ENCODE assay signal across 14 cellular contexts in genomic region chr10:48526846-48527505, GRCh38.
DNase-seq lines count a peak whose midpoint lies in the region; FAIRE-seq and TF ChIP-seq lines count a peak whose summit lies in the region.
"Had no signal": no experiment of that assay in that cellular context is flagged by ENCODE, and none has a peak within 500 bp of the region (broad histone marks: within the 10 kb centered on the region; RNA-seq: fewer than 3 reads in every experiment).

No MANE protein-coding gene starts in this region.

- no peak overlapping the region for H3K9ac ChIP-seq in endothelial cell of umbilical vein (replicated peaks; ENCODE audit: extremely low read depth, insufficient read depth, low read length)
- H3K9ac ChIP-seq in neuronal stem cell (ENCODE audit: low read depth, low read length, poor library complexity), result no peak overlapping the region

- H3K14ac ChIP-seq in neuronal stem cell (ENCODE audit: low read length), result no peak overlapping the region

- H3K36me3 ChIP-seq in ACC112 (ENCODE audit: insufficient read depth, low read length) (no peaks in the 10 kb centered on the region), SJSA1 (no peaks in the 10 kb centered on the region; the same call in 1 of the 2 replicates), endothelial cell of umbilical vein (ENCODE audit: control insufficient read depth in 2 of 2, extremely low read depth in 1 of 2, insufficient read depth in 2 of 2, low read length in 2 of 2) (no peaks in the 10 kb centered on the region), neuronal stem cell (replicated peaks in 1 of 2; ENCODE audit: control insufficient read depth in 2 of 2, insufficient read depth in 2 of 2, low read length in 2 of 2) (no peaks in the 10 kb centered on the region)
- H3K36me3 ChIP-seq: heart right ventricle had no signal

- H3K79me1 ChIP-seq in neuronal stem cell (ENCODE audit: low read depth, low read length), result no peaks in the 10 kb centered on the region

- H3K4ac ChIP-seq in neuronal stem cell (ENCODE audit: low read length), result no peak overlapping the region

- POLR2A ChIA-PET in endothelial cell of umbilical vein (lab: Charles Lee), result no interaction called here

- no TSS peak for BruUV-seq in endothelial cell of umbilical vein (replicated peaks; lab: Mats Ljungman, UMichigan)

- H3K4me3 ChIP-seq in ACC112 (ENCODE audit: low read depth, low read length) (peak overlapping the region; percentile 41; the same call in 1 of the 2 replicates), SJSA1 (no peak overlapping the region), endothelial cell of umbilical vein (replicated peaks in 1 of 3; ENCODE audit: insufficient read depth in 1 of 3, low read depth in 1 of 3, low read length in 3 of 3) (no peak overlapping the region), neuronal stem cell (ENCODE audit: low read length in 2 of 2) (peak overlapping the region in 1 of 2 donors; percentile 9)
- H3K4me3 ChIP-seq: A549 had no signal

- peak overlapping the region; percentile 62 for H2BK120ac ChIP-seq in neuronal stem cell (ENCODE audit: low read depth, low read length)

- no peak overlapping the region for H2BK5ac ChIP-seq in neuronal stem cell (ENCODE audit: low read length)

- CTCF ChIA-PET in endothelial cell of umbilical vein (lab: Charles Lee), result interaction anchor here (1.0 to 1.2 kb wide), 4 partner anchors 83 to 165 kb away, joined by 3 to 7 read pairs (median 5); no protein-coding TSS in a partner anchor

- H3K9me1 ChIP-seq in endothelial cell of umbilical vein (replicated peaks; ENCODE audit: control insufficient read depth, extremely low read depth, insufficient read depth, low read length), result no peaks in the 10 kb centered on the region

- intact Hi-C loops in endothelial cell of umbilical vein (cut with micrococcal nuclease), result loop anchor here (1.0 to 2.0 kb wide), 3 partner anchors 24 to 129 kb away; no protein-coding TSS in a partner anchor

- H2AFZ ChIP-seq in ACC112 (ENCODE audit: low read length, unreplicated experiment) (peak overlapping the region; percentile 32), endothelial cell of umbilical vein (ENCODE audit: low read depth, low read length) (no peak overlapping the region), neuronal stem cell (ENCODE audit: low read length) (no peak overlapping the region)

- H2AK5ac ChIP-seq in neuronal stem cell (ENCODE audit: low read depth, low read length), result peak overlapping the region; percentile 4

- WGBS in neuronal stem cell (ENCODE audit: extremely low coverage in 2 of 2, insufficient read length in 2 of 2, insufficient replicate concordance in 1 of 2), 2 donors, result 100% methylated on average over 1 of the region's 2 CpGs

- peak overlapping the region; percentile 28 for H3K4me2 ChIP-seq in endothelial cell of umbilical vein (ENCODE audit: insufficient read depth, low read length)
- no peak overlapping the region for H3K4me2 ChIP-seq in neuronal stem cell (ENCODE audit: insufficient read depth, low read length, poor library complexity, severe bottlenecking)
- H3K4me2 ChIP-seq: A549 had no signal

- dilution Hi-C loops in endothelial cell of umbilical vein (cut with MboI; ENCODE audit: extremely low pct_ligation_motif_present, low sequenced_read_pairs), result no loop called here

- DNase-seq in SJSA1 (ENCODE audit: low read depth in 1 of 2, low spot score in 2 of 2) (no peak), endothelial cell of umbilical vein (ENCODE audit: low read depth, low spot score) (no peak), neuronal stem cell (ENCODE audit: low spot score) (no peak), DMS79 treated with DMSO at 0.1 percent for 48 hours (lab: John Stamatoyannopoulos, UW) (no peak), activated gamma-delta T cell (lab: John Stamatoyannopoulos, UW) (no peak), middle frontal gyrus (ENCODE audit: extremely low spot score, low spot score) (no peak), NOMO-1 treated with dmso at 0.1 percent for 144 hours (lab: John Stamatoyannopoulos, UW; ENCODE audit: unreplicated experiment) (no peak)
- DNase-seq: activated CD4-positive, CD25-positive, alpha-beta regulatory T cell treated with anti-CD3 and anti-CD28 coated beads, Interleukin-2, amount 50 U/mL, for 72 hours; heart right ventricle; NCI-H146; T-helper 17 cell; trophoblast cell had no signal

- no peak overlapping the region for H4K8ac ChIP-seq in neuronal stem cell (ENCODE audit: low read depth, low read length)

- H3K27ac ChIP-seq in ACC112 (ENCODE audit: low read depth, low read length) (peak overlapping the region; percentile 61), SJSA1 (peak overlapping the region; percentile 58), endothelial cell of umbilical vein (ENCODE audit: insufficient read depth, low read depth, low read length) (peak overlapping the region; percentile 58), neuronal stem cell (replicated peaks; ENCODE audit: low read length) (peak overlapping the region; percentile 92)
- H3K27ac ChIP-seq: A549 had no signal

- H3K9me3 ChIP-seq in SJSA1 (replicated peaks) (no peaks in the 10 kb centered on the region), endothelial cell of umbilical vein (replicated peaks; ENCODE audit: control insufficient read depth, insufficient read depth, low read length) (no peaks in the 10 kb centered on the region), neuronal stem cell (replicated peaks in 1 of 2; ENCODE audit: control insufficient read depth in 2 of 2, insufficient read depth in 1 of 2, low read depth in 1 of 2, low read length in 2 of 2) (peaks cover 0 to 3% of the 10 kb centered on the region in 2 donors)
- H3K9me3 ChIP-seq: A549, heart right ventricle had no signal

- peak overlapping the region; percentile 73 for H4K91ac ChIP-seq in neuronal stem cell (ENCODE audit: low read depth, low read length, poor library complexity)

- H2BK12ac ChIP-seq in neuronal stem cell (ENCODE audit: low read length), result peak overlapping the region; percentile 18

- peak; percentile 66 for FAIRE-seq in endothelial cell of umbilical vein (lab: Jason Lieb, UNC)
- FAIRE-seq: A549 had no signal

- TF ChIP-seq CTCF in endothelial cell of umbilical vein (IDR thresholded peaks at IDR 0.05; ENCODE audit: extremely low read depth in 1 of 2, insufficient read depth in 1 of 2, low read depth in 1 of 2, low read length in 2 of 2), result no peak

- no peaks in the 10 kb centered on the region for H4K20me1 ChIP-seq in endothelial cell of umbilical vein (replicated peaks; ENCODE audit: control insufficient read depth, extremely low read depth, insufficient read depth, low read length)

- peaks cover 17% of the 10 kb centered on the region for H3K79me2 ChIP-seq in ACC112 (ENCODE audit: control insufficient read depth, insufficient read depth, low read length, unreplicated experiment)
- H3K79me2 ChIP-seq in endothelial cell of umbilical vein (ENCODE audit: control insufficient read depth, insufficient read depth, low read length), result peaks cover 41% of the 10 kb centered on the region

- no peak overlapping the region for H2BK15ac ChIP-seq in neuronal stem cell (ENCODE audit: low read length)

- peak overlapping the region; percentile 36 for H3K18ac ChIP-seq in neuronal stem cell (ENCODE audit: low read length)

- H3K4me1 ChIP-seq in ACC112 (ENCODE audit: control insufficient read depth, insufficient read depth, low read length, unreplicated experiment), result peaks cover 22% of the 10 kb centered on the region
- H3K4me1 ChIP-seq in SJSA1 (replicated peaks), result peaks cover 25% of the 10 kb centered on the region
- H3K4me1 ChIP-seq in endothelial cell of umbilical vein (ENCODE audit: control insufficient read depth, extremely low read depth, insufficient read depth, low read length), result peaks cover 33% of the 10 kb centered on the region
- H3K4me1 ChIP-seq in neuronal stem cell (ENCODE audit: control insufficient read depth in 2 of 2, insufficient read depth in 1 of 2, low read depth in 1 of 2, low read length in 2 of 2), result peaks cover 0 to 11% of the 10 kb centered on the region in 2 donors

- no peak for TF ChIP-seq POLR2A in endothelial cell of umbilical vein (IDR thresholded peaks at IDR 0.05; ENCODE audit: low read depth, low read length)

- H3K27me3 ChIP-seq in ACC112 (ENCODE audit: insufficient read depth, low read length) (no peaks in the 10 kb centered on the region), SJSA1 (replicated peaks) (peaks cover 14% of the 10 kb centered on the region), endothelial cell of umbilical vein (ENCODE audit: control insufficient read depth in 2 of 2, insufficient read depth in 2 of 2, low read length in 2 of 2) (no peaks in the 10 kb centered on the region), neuronal stem cell (ENCODE audit: control insufficient read depth in 3 of 3, insufficient read depth in 3 of 3, low read depth in 1 of 3, low read length in 3 of 3) (peaks cover 0 to 41% (median 11%) of the 10 kb centered on the region in 3 experiments)

- H3K23ac ChIP-seq in neuronal stem cell (ENCODE audit: low read depth, low read length, poor library complexity), result no peak overlapping the region

TF ChIP-seq in endothelial cell of umbilical vein, 7 proteins besides CTCF, POLR2A, EP300 and RAD21:
- TF ChIP-seq POLR2AphosphoS5 (IDR thresholded peaks at IDR 0.05; ENCODE audit: insufficient read depth, low read depth, low read length) (no peak), JUN (IDR thresholded peaks at IDR 0.05; ENCODE audit: borderline replicate concordance, insufficient read depth, insufficient read length, low read depth) (no peak), GATA2 (IDR thresholded peaks at IDR 0.05; ENCODE audit: insufficient read depth, insufficient read length, low read depth, low read length) (peak; percentile 24), MAX (IDR thresholded peaks at IDR 0.05; ENCODE audit: insufficient read depth, insufficient read length) (no peak), FOS (IDR thresholded peaks at IDR 0.05; ENCODE audit: borderline replicate concordance, insufficient read depth, low read length) (no peak)
TF ChIP-seq in endothelial cell of umbilical vein: peak in this region for 1.
